In genomic region chr16:48366165-48367093, GRCh38 we compare ENCODE assay signal across 8 cellular contexts. TPM values are rescaled to one million over a fixed set of nuclear protein-coding genes. Genes with fewer than 3 reads are reported as not detected.
A peak's percentile ranks its signal among the peaks of the same experiment; 100 is the strongest.
DNase-seq lines count a peak whose midpoint lies in the region; ATAC-seq and TF ChIP-seq lines count a peak whose summit lies in the region.

No MANE protein-coding gene starts in this region.

- ATAC-seq in GM23338 (peak; percentile 46), left colon (peak; percentile 57)

- H3K79me2 ChIP-seq in GM23338 (replicated peaks; ENCODE audit: insufficient read depth): peaks cover 97% of the 10 kb centered on the region

- intact Hi-C loops in left colon (cut with DNase I, micrococcal nuclease): no loop called here

- H3K9me2 ChIP-seq in GM23338 (ENCODE audit: insufficient read depth): no peaks in the 10 kb centered on the region

- in situ Hi-C loops in KBM-7 (cut with MboI; ENCODE audit: low pct_unique_long_range_greater_than_20kb, low sequenced_read_pairs): no loop called here

- no peaks in the 10 kb centered on the region for H3K9me3 Mint-ChIP-seq in GM23338
- no peaks in the 10 kb centered on the region for H3K9me3 Mint-ChIP-seq in T-helper 1 cell treated with Interleukin-12 subunit alpha and Interleukin-12 subunit beta and Interleukin-4 antibody, amounts not matched to agents 30 μg/mL and 1 μg/mL, for 36 hours

- H3K4me3 ChIP-seq in GM23338: peak overlapping the region; percentile 62

- no peaks in the 10 kb centered on the region for H3K36me3 ChIP-seq in GM23338 (ENCODE audit: insufficient read depth)

- H2AFZ ChIP-seq in GM23338: no peak overlapping the region

- H3K4me3 Mint-ChIP-seq in GM23338: peak overlapping the region; percentile 75
- H3K4me3 Mint-ChIP-seq in T-helper 1 cell treated with Interleukin-12 subunit alpha and Interleukin-12 subunit beta and Interleukin-4 antibody, amounts not matched to agents 30 μg/mL and 1 μg/mL, for 36 hours: peak overlapping the region; percentile 92

- peaks cover 31% of the 10 kb centered on the region for H4K20me1 ChIP-seq in GM23338 (replicated peaks; ENCODE audit: insufficient read depth)

- peaks cover 2% of the 10 kb centered on the region for H3K27me3 Mint-ChIP-seq in GM23338 (ENCODE audit: insufficient read depth, low read depth, poor library complexity)
- H3K27me3 Mint-ChIP-seq in T-helper 1 cell treated with Interleukin-12 subunit alpha and Interleukin-12 subunit beta and Interleukin-4 antibody, amounts not matched to agents 30 μg/mL and 1 μg/mL, for 36 hours (ENCODE audit: low read depth): no peaks in the 10 kb centered on the region

- peaks cover 7% of the 10 kb centered on the region; the same call in 1 of the 2 replicates for H3F3A ChIP-seq in GM23338 (replicated peaks; ENCODE audit: low read depth)

- H3K27ac ChIP-seq in GM23338 (ENCODE audit: low read depth): peak overlapping the region; percentile 96
- H3K27ac ChIP-seq in caudate nucleus (ENCODE audit: low read depth, low read length): peak overlapping the region; percentile 79

- H3K27ac Mint-ChIP-seq in GM23338: peak overlapping the region; percentile 96
- peak overlapping the region; percentile 98 for H3K27ac Mint-ChIP-seq in T-helper 1 cell treated with Interleukin-12 subunit alpha and Interleukin-12 subunit beta and Interleukin-4 antibody, amounts not matched to agents 30 μg/mL and 1 μg/mL, for 36 hours

- H3K4me1 Mint-ChIP-seq in GM23338: peaks cover 53% of the 10 kb centered on the region
- peaks cover 55% of the 10 kb centered on the region for H3K4me1 Mint-ChIP-seq in T-helper 1 cell treated with Interleukin-12 subunit alpha and Interleukin-12 subunit beta and Interleukin-4 antibody, amounts not matched to agents 30 μg/mL and 1 μg/mL, for 36 hours (ENCODE audit: low read depth)

- DNase-seq in NCI-H1417 (lab: John Stamatoyannopoulos, UW): peak; percentile 30 to 63 (median 41)
- DNase-seq in NCI-H1417 treated with DMSO at 0.1 percent for 48 hours (lab: John Stamatoyannopoulos, UW): no peak
- DNase-seq in GM23338 (ENCODE audit: low spot score): peak; percentile 76
- peak; percentile 77 for DNase-seq in KBM-7
- peak in 1 of 61 donors; percentile 55 for DNase-seq in caudate nucleus (lab: John Stamatoyannopoulos, UW)
- DNase-seq in left colon: peak in 1 of 2 donors; percentile 61
- peak; percentile 19 for DNase-seq in stimulated activated CD8-positive, alpha-beta memory T cell treated with anti-CD3 and anti-CD28 coated beads, Interleukin-4, amount 100 ng/mL, for 24 hours (ENCODE audit: low read depth)

- H3K27me3 ChIP-seq in GM23338 (ENCODE audit: insufficient read depth): no peaks in the 10 kb centered on the region

- H3K4me1 ChIP-seq in GM23338 (ENCODE audit: insufficient read depth): peaks cover 30% of the 10 kb centered on the region

- TF ChIP-seq CTCF in GM23338 (conservative IDR thresholded peaks at IDR 0.05; ENCODE audit: low read depth in 2 of 2): no peak

- H3K36me3 Mint-ChIP-seq in GM23338 (ENCODE audit: low read depth): peaks cover 9% of the 10 kb centered on the region; the same call in 2 of the 3 replicates
- peaks cover 8% of the 10 kb centered on the region for H3K36me3 Mint-ChIP-seq in T-helper 1 cell treated with Interleukin-12 subunit alpha and Interleukin-12 subunit beta and Interleukin-4 antibody, amounts not matched to agents 30 μg/mL and 1 μg/mL, for 36 hours (ENCODE audit: low read depth)

- H3K4me2 ChIP-seq in GM23338: peak overlapping the region; percentile 77

TF ChIP-seq in GM23338, 12 proteins besides CTCF, POLR2A, EP300 and RAD21:
- TF ChIP-seq CREB1 (CRISPR knock-in tag; IDR thresholded peaks at IDR 0.05; ENCODE audit: low read depth): 0 out of 2 replicates have a peak, but pooled peaks have one; percentile 24
- TF ChIP-seq EZH2phosphoT487 (IDR thresholded peaks at IDR 0.05; ENCODE audit: unreplicated experiment): no peak
- TF ChIP-seq POLR2AphosphoS5 (IDR thresholded peaks at IDR 0.05; ENCODE audit: low read depth): no peak
- no peak for TF ChIP-seq ZNF114 (CRISPR knock-in tag; IDR thresholded peaks at IDR 0.05)
- no peak for TF ChIP-seq ETS1 (IDR thresholded peaks at IDR 0.05)
- no peak for TF ChIP-seq ZNF331 (CRISPR knock-in tag; IDR thresholded peaks at IDR 0.05; ENCODE audit: low read depth)

RNA-seq across cellular contexts. Expression of gene SIAH1, which starts 18.8 kb away (rescaled TPM):
- 47.0 and 52.7 TPM in 2 replicates for total RNA-seq in GM23338 (2014; rRNA removed; shearing (Covaris generic))
- polyA plus RNA-seq in GM23338 (2016; fragmentation: Nextera tagmentation; extraction: Ambion mirVana): 35.1 and 42.0 TPM in 2 replicates
- 10 to 100 TPM; 25.1 to 30.7 TPM for total RNA-seq in left colon
